Comparison of ENCODE assay signal across 25 cellular contexts in the genomic region with DNA sequence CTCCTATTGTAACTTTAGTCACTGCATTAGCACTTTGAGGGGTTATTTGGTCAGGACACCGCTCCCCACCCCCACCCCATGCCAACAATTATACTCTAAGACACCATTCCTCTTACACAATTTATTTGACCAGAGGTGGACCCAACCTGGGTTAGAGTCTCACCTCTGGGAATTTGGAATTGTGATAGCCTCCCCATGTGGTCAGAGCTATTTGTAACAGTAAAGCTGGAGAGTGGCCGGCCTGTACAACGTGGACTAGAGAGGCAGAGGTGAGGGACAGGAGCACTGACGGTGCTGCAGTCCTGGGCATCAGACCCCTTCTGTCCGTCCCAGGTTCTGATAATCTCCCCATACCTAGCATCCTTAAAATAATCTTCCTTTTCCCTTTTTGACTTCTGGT. TPM values are rescaled to one million over a fixed set of nuclear protein-coding genes. Genes with fewer than 3 reads are reported as not detected.
"Had no signal": no experiment of that assay in that cellular context is flagged by ENCODE, and none has a peak within 500 bp of the region (broad histone marks: within the 10 kb centered on the region; RNA-seq: fewer than 3 reads in every experiment).

No MANE protein-coding gene starts in this region.

- FAIRE-seq: HTR-8/SVneo, RCC 7860 had no signal

- DNase-seq: KBM-7, MV-4-11, NCI-H1048, NCI-H1105, NCI-H1417, NCI-H1436 treated with DMSO at 0.1 percent for 48 hours, NCI-H1694, NCI-H187 treated with DMSO at 0.1 percent for 48 hours, NCI-H2029 treated with DMSO at 0.1 percent for 48 hours, NCI-H2171, NCI-H226, NCI-H446, NCI-H510A, NCI-H524 treated with DMSO at 0.1 percent for 48 hours, NCI-H69, Right ventricle myocardium superior, RPMI8226, SIG-M5 had no signal

- H3K4me3 ChIP-seq: SJSA1, SK-N-MC had no signal

- H3K9me3 ChIP-seq: SJSA1 had no signal

- H3K27me3 ChIP-seq: SJSA1 had no signal

- H3K27ac ChIP-seq: HL-60, SJSA1, SK-N-MC had no signal

RNA-seq across cellular contexts. Expression of gene CCDC38, which starts 57.1 kb away (rescaled TPM):
- total RNA-seq: LHCN-M2, MCF 10A had no signal
